In genomic region chr5:16777432-16777831, GRCh38 we compare ENCODE assay signal across 19 cellular contexts.
"Had no signal": no experiment of that assay in that cellular context is flagged by ENCODE, and none has a peak within 500 bp of the region (broad histone marks: within the 10 kb centered on the region; RNA-seq: fewer than 3 reads in every experiment).

No MANE protein-coding gene starts in this region.

- DNase-seq: activated CD4-positive, alpha-beta T cell treated with anti-CD3 and anti-CD28 coated beads for 1 hour; activated CD8-positive, alpha-beta memory T cell treated with anti-CD3 and anti-CD28 coated beads, Interleukin-2, amount 50 U/mL, for 48 hours; activated effector memory CD4-positive, alpha-beta T cell treated with Interleukin-2 at 50 U/mL for 16 hours; activated naive CD4-positive, alpha-beta T cell treated with anti-CD3 and anti-CD28 coated beads, Interleukin-2, amount 10 ng/mL, durations not matched to agents 7 days and 5 days; activated T-cell treated with anti-CD3 and anti-CD28 coated beads, Interleukin-2, amount 50 U/mL, for 48 hours; dermis blood vessel endothelial cell; effector memory CD4-positive, alpha-beta T cell; left ventricle myocardium superior; midbrain; natural killer cell; pancreas; right cardiac atrium; stimulated activated naive CD8-positive, alpha-beta T cell treated with anti-CD3 and anti-CD28 coated beads, Interleukin-15, amount 100 ng/mL, for 72 hours; WERI-Rb-1 had no signal

- H3K4me3 ChIP-seq: esophagus muscularis mucosa, pancreas, tibial nerve had no signal

- H3K27ac ChIP-seq: esophagus muscularis mucosa, pancreas, WERI-Rb-1 had no signal

- H3K4me3 Mint-ChIP-seq: activated naive CD4-positive, alpha-beta T cell treated with anti-CD3 and anti-CD28 coated beads, Interleukin-2, amount 10 ng/mL, durations not matched to agents 7 days and 5 days; brain; natural killer cell; stimulated activated naive CD8-positive, alpha-beta T cell treated with anti-CD3 and anti-CD28 coated beads, Interleukin-15, amount 100 ng/mL, for 72 hours had no signal

- H3K4me1 Mint-ChIP-seq: activated naive CD4-positive, alpha-beta T cell treated with anti-CD3 and anti-CD28 coated beads, Interleukin-2, amount 10 ng/mL, durations not matched to agents 7 days and 5 days; natural killer cell; stimulated activated naive CD8-positive, alpha-beta T cell treated with anti-CD3 and anti-CD28 coated beads, Interleukin-15, amount 100 ng/mL, for 72 hours had no signal

- H3K27ac Mint-ChIP-seq: activated naive CD4-positive, alpha-beta T cell treated with anti-CD3 and anti-CD28 coated beads, Interleukin-2, amount 10 ng/mL, durations not matched to agents 7 days and 5 days; natural killer cell; stimulated activated naive CD8-positive, alpha-beta T cell treated with anti-CD3 and anti-CD28 coated beads, Interleukin-15, amount 100 ng/mL, for 72 hours had no signal

- H3K27me3 Mint-ChIP-seq: activated naive CD4-positive, alpha-beta T cell treated with anti-CD3 and anti-CD28 coated beads, Interleukin-2, amount 10 ng/mL, durations not matched to agents 7 days and 5 days; brain; stimulated activated naive CD8-positive, alpha-beta T cell treated with anti-CD3 and anti-CD28 coated beads, Interleukin-15, amount 100 ng/mL, for 72 hours had no signal

- FAIRE-seq: endothelial cell of umbilical vein, frontal cortex, pancreas had no signal

- H3K9me3 ChIP-seq: esophagus muscularis mucosa, pancreas, tibial nerve had no signal

- ATAC-seq: natural killer cell; stimulated activated naive CD8-positive, alpha-beta T cell treated with anti-CD3 and anti-CD28 coated beads, Interleukin-15, amount 100 ng/mL, for 72 hours had no signal

- H3K9me3 Mint-ChIP-seq: activated naive CD4-positive, alpha-beta T cell treated with anti-CD3 and anti-CD28 coated beads, Interleukin-2, amount 10 ng/mL, durations not matched to agents 7 days and 5 days; brain; natural killer cell; stimulated activated naive CD8-positive, alpha-beta T cell treated with anti-CD3 and anti-CD28 coated beads, Interleukin-15, amount 100 ng/mL, for 72 hours had no signal

- H3K36me3 Mint-ChIP-seq: activated naive CD4-positive, alpha-beta T cell treated with anti-CD3 and anti-CD28 coated beads, Interleukin-2, amount 10 ng/mL, durations not matched to agents 7 days and 5 days; natural killer cell had no signal
